1 cellular context compared by ENCODE assay signal in the genomic region with DNA sequence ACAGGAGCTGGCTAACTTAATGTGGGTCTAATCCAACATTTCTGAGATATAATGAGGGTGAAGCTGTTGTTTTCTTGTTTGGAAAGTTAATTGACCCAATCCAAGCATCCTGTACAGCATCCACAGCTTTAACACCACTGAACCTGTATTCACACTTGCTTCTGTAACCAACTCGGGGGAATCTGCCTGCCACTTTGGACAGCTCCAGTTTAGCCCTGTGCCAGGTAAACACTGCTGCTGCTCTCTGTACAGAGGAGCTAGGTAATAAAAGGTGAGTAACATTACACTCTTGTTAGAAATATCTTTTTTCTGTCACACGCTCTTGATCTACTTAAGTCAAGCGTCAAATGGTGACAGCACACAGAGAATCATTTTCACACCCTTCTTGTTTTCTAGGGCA.
TF ChIP-seq lines count a peak whose summit lies in the region.

No MANE protein-coding gene starts in this region.

TF ChIP-seq in SK-N-SH treated with all-trans-retinoic acid at 6 μM for 48 hours, 23 proteins besides CTCF, POLR2A, EP300 and RAD21 (continued from another document):
- TF ChIP-seq CREB5 (CRISPR knock-in tag; IDR thresholded peaks at IDR 0.05; ENCODE audit: low read depth) (no peak), ZNF70 (CRISPR knock-in tag; IDR thresholded peaks at IDR 0.05) (no peak), PPARA (CRISPR knock-in tag; IDR thresholded peaks at IDR 0.05; ENCODE audit: borderline replicate concordance) (no peak)
